Comparison of ENCODE assay signal across 11 cellular contexts in genomic region chr2:85524567-85524923, GRCh38. TPM values are rescaled to one million over a fixed set of nuclear protein-coding genes. Genes with fewer than 3 reads are reported as not detected.
DNase-seq lines count a peak whose midpoint lies in the region; ATAC-seq, FAIRE-seq and TF ChIP-seq lines count a peak whose summit lies in the region.
"Had no signal": no experiment of that assay in that cellular context is flagged by ENCODE, and none has a peak within 500 bp of the region (broad histone marks: within the 10 kb centered on the region; RNA-seq: fewer than 3 reads in every experiment).

No MANE protein-coding gene starts in this region.

- DNase-seq in SIG-M5 treated with dmso at 0.1 percent for 504 hours (lab: John Stamatoyannopoulos, UW; ENCODE audit: unreplicated experiment) (peak; percentile 34), SIG-M5 (lab: John Stamatoyannopoulos, UW) (no peak), naive B cell (no peak), vagina (ENCODE audit: extremely low spot score in 2 of 2) (no peak), HTR-8/SVneo (ENCODE audit: insufficient read length, low spot score) (no peak)
- no peak for DNase-seq in stimulated activated CD4-positive, alpha-beta T cell treated with anti-CD3 and anti-CD28 coated beads, Interleukin-4, amount 100 ng/mL, for 4 hours
- no peak for DNase-seq in activated CD4-positive, alpha-beta T cell treated with anti-CD3 and anti-CD28 coated beads for 36 hours
- DNase-seq: effector CD8-positive, alpha-beta T cell; NCI-H345 had no signal

- POLR2A ChIA-PET in activated CD4-positive, alpha-beta T cell treated with anti-CD3 and anti-CD28 coated beads for 36 hours (lab: Charles Lee) = interaction anchor here (1.5 kb wide), 1 partner anchor 20 kb away, joined by 3 read pairs; no protein-coding TSS in a partner anchor

- no peak for FAIRE-seq in HTR-8/SVneo (lab: Jason Lieb, UNC)
- FAIRE-seq: GM18507 had no signal

- H3K27me3 ChIP-seq in vagina = no peaks in the 10 kb centered on the region

- H3K27ac ChIP-seq in cingulate gyrus (ENCODE audit: low read depth, low read length) (peak overlapping the region; percentile 93), vagina (peak overlapping the region; percentile 65)

- intact Hi-C loops in vagina (cut with DNase I) = no loop called here
- intact Hi-C loops in activated CD4-positive, alpha-beta T cell treated with anti-CD3 and anti-CD28 coated beads for 36 hours (cut with DNase I, micrococcal nuclease) = no loop called here

- peaks cover 19% of the 10 kb centered on the region for H3K4me1 ChIP-seq in vagina

- H3K4me3 ChIP-seq in vagina = no peak overlapping the region

- H3K27me3 Mint-ChIP-seq in naive B cell = peaks cover 6 to 10% (median 9%) of the 10 kb centered on the region in 3 donors
- H3K27me3 Mint-ChIP-seq in activated CD4-positive, alpha-beta T cell treated with anti-CD3 and anti-CD28 coated beads for 36 hours = peaks cover 12% of the 10 kb centered on the region

- no peaks in the 10 kb centered on the region for H3K9me3 ChIP-seq in vagina

- no peak for TF ChIP-seq POLR2A in vagina (IDR thresholded peaks at IDR 0.05)

- H3K36me3 Mint-ChIP-seq in naive B cell = no peaks in the 10 kb centered on the region
- H3K36me3 Mint-ChIP-seq in activated CD4-positive, alpha-beta T cell treated with anti-CD3 and anti-CD28 coated beads for 36 hours (ENCODE audit: low read depth) = no peaks in the 10 kb centered on the region

- H3K4me3 Mint-ChIP-seq in naive B cell = peak overlapping the region in 1 of 8 donors; percentile 16
- H3K4me3 Mint-ChIP-seq in activated CD4-positive, alpha-beta T cell treated with anti-CD3 and anti-CD28 coated beads for 36 hours = no peak overlapping the region

- H3K27ac Mint-ChIP-seq in naive B cell = peak overlapping the region in 4 of 6 donors; percentile 26 to 76 (median 72)
- no peak overlapping the region for H3K27ac Mint-ChIP-seq in activated CD4-positive, alpha-beta T cell treated with anti-CD3 and anti-CD28 coated beads for 36 hours

- H3K4me1 Mint-ChIP-seq in naive B cell = peaks cover 5 to 9% (median 7%) of the 10 kb centered on the region in 3 donors
- H3K4me1 Mint-ChIP-seq in activated CD4-positive, alpha-beta T cell treated with anti-CD3 and anti-CD28 coated beads for 36 hours = no peaks in the 10 kb centered on the region

- TF ChIP-seq CTCF in vagina (IDR thresholded peaks at IDR 0.05) = no peak

- H3K9me3 Mint-ChIP-seq in naive B cell = no peaks in the 10 kb centered on the region
- H3K9me3 Mint-ChIP-seq in activated CD4-positive, alpha-beta T cell treated with anti-CD3 and anti-CD28 coated beads for 36 hours (ENCODE audit: low read depth) = no peaks in the 10 kb centered on the region

- no peaks in the 10 kb centered on the region for H3K36me3 ChIP-seq in vagina

- CTCF ChIA-PET in activated CD4-positive, alpha-beta T cell treated with anti-CD3 and anti-CD28 coated beads for 36 hours (lab: Charles Lee) = interaction anchor here (1.1 kb wide), 1 partner anchor 334 kb away, joined by 3 read pairs; no protein-coding TSS in a partner anchor

- ATAC-seq in naive B cell (ENCODE audit: low read depth in 2 of 2) = peak; percentile 56 to 58
- ATAC-seq in activated CD4-positive, alpha-beta T cell treated with anti-CD3 and anti-CD28 coated beads for 36 hours = no peak

RNA-seq across cellular contexts. Expression of gene MAT2A, which starts 14.4 kb away (rescaled TPM):
- 10 to 100 TPM; 78.7 to 99.4 (median 93.4) TPM for polyA plus RNA-seq in naive B cell (ENCODE audit: low read depth in 6 of 6)
- 177 TPM for total RNA-seq in vagina
- total RNA-seq in activated CD4-positive, alpha-beta T cell treated with anti-CD3 and anti-CD28 coated beads for 36 hours = 100 to 1,000 TPM; 226 to 259 TPM

RNA-seq across cellular contexts. Expression of gene GGCX, which starts 36.7 kb away (rescaled TPM):
- polyA plus RNA-seq in naive B cell (ENCODE audit: low read depth in 6 of 6) = 10 to 100 TPM; 12.1 to 22.2 (median 16.2) TPM
- 18.2 TPM for total RNA-seq in vagina
- 10 to 100 TPM; 20.1 to 22.2 TPM for total RNA-seq in activated CD4-positive, alpha-beta T cell treated with anti-CD3 and anti-CD28 coated beads for 36 hours

RNA-seq across cellular contexts. Expression of gene VAMP8, which starts 52.8 kb away (rescaled TPM):
- polyA plus RNA-seq in naive B cell (ENCODE audit: low read depth in 6 of 6) = 100 to 1,000 TPM; 262 to 339 (median 305) TPM
- total RNA-seq in vagina = 46.2 TPM
- total RNA-seq in activated CD4-positive, alpha-beta T cell treated with anti-CD3 and anti-CD28 coated beads for 36 hours = 100 to 1,000 TPM in 1 of 2 experiments, 10 to 100 TPM in 1; 98.3 to 106 TPM

RNA-seq across cellular contexts. Expression of gene VAMP5, which starts 59.7 kb away (rescaled TPM):
- polyA plus RNA-seq in naive B cell (ENCODE audit: low read depth in 6 of 6) = 10 to 100 TPM; 33.3 to 68.5 (median 49.9) TPM
- total RNA-seq in vagina = 42.5 TPM
- 10 to 100 TPM; 21.4 to 26.7 TPM for total RNA-seq in activated CD4-positive, alpha-beta T cell treated with anti-CD3 and anti-CD28 coated beads for 36 hours
